Comparison of ENCODE assay signal across 1 cellular context in the genomic region with DNA sequence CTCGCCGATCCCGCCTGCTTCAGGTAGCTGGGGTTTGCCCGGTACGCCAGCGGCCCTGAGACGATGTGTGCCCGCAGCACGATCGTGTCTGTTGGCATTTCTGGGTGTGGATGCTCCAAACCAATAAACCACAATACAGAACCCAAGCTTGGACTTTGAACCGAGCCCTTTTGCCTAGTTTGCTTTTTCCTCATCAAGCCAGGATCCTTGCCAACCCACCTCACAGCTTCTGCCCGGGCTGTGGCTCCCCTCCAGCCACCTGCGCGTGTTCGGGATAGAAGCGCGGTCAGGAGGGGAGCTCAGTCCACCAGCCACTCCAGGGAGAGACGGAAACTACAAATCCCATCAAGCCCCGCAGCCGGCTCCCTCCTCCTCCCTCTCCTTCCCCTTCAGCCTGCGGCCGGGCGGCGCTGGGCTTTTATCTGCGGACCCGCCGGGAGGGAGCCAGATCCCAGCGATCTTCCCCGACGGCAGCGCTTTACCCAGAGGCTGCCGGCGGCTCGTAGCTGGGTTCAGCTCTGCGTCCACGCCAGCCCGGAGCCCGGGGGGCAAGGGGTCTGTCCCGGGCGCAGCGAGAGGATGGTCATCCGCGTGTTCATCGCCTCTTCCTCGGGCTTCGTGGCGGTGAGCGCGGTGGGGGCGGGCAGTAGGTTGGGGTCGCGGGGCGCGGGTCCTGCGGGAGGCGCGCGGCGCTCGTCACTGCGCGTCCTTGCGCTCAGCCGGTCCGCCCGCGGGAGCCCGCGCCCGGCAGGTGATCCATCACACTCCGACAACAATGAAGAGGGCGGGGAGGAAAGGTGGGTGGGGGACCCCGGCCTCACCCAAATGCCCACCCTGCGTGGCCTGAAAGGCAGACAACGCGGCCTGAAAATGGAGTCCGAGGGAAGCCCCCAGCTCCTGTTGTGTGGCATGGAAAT.
TF ChIP-seq lines count a peak whose summit lies in the region.

TSS of gene SH3BGRL2 (plus strand) at position 447 of the 917 bp plus-strand sequence. CDS start at position 580, 133 bp downstream.

TF ChIP-seq in HepG2, 621 proteins besides CTCF, POLR2A, EP300 and RAD21 (continued from another document and continues in another):
- TF ChIP-seq WIZ (CRISPR knock-in tag; IDR thresholded peaks at IDR 0.05) (no peak), KDM2A (CRISPR knock-in tag; IDR thresholded peaks at IDR 0.05; ENCODE audit: borderline replicate concordance, low read depth) (peak; percentile 83; the same call in 1 of the 2 replicates), ZNF747 (CRISPR knock-in tag; IDR thresholded peaks at IDR 0.05; ENCODE audit: borderline replicate concordance) (no peak), ZNF260 (CRISPR knock-in tag; IDR thresholded peaks at IDR 0.05; ENCODE audit: borderline replicate concordance, low read depth) (no peak), EZH2 (conservative IDR thresholded peaks at IDR 0.05; ENCODE audit: low read depth, low read length) (no peak), YEATS4 (CRISPR knock-in tag; IDR thresholded peaks at IDR 0.05; ENCODE audit: borderline replicate concordance) (peak; percentile 72; the same call in 1 of the 2 replicates), ARNT2 (CRISPR knock-in tag; IDR thresholded peaks at IDR 0.05; ENCODE audit: low read depth) (peak; percentile 75; the same call in 1 of the 2 replicates), NR3C1 (CRISPR knock-in tag; IDR thresholded peaks at IDR 0.05) (no peak), ZNF704 (CRISPR knock-in tag; IDR thresholded peaks at IDR 0.05; ENCODE audit: borderline replicate concordance) (peak; percentile 58; the same call in 1 of the 2 replicates), KAT7 (CRISPR knock-in tag; IDR thresholded peaks at IDR 0.05; ENCODE audit: borderline replicate concordance) (peak; percentile 87), LCORL (IDR thresholded peaks at IDR 0.05) (no peak), LCORL (CRISPR knock-in tag; IDR thresholded peaks at IDR 0.05) (no peak), STAG1 (CRISPR knock-in tag; IDR thresholded peaks at IDR 0.05) (no peak; the same call in none of the 2 replicates), TFAP4 (IDR thresholded peaks at IDR 0.05; ENCODE audit: borderline replicate concordance, low read depth) (no peak), ZNF75D (CRISPR knock-in tag; IDR thresholded peaks at IDR 0.05; ENCODE audit: borderline replicate concordance) (no peak), ZUFSP (CRISPR knock-in tag; IDR thresholded peaks at IDR 0.05; ENCODE audit: borderline replicate concordance) (no peak), ZNF703 (CRISPR knock-in tag; IDR thresholded peaks at IDR 0.05; ENCODE audit: borderline replicate concordance) (no peak; the same call in 1 of the 2 replicates), NFAT5 (CRISPR knock-in tag; IDR thresholded peaks at IDR 0.05) (no peak), TBP (CRISPR knock-in tag; IDR thresholded peaks at IDR 0.05) (no peak), ARID3A (IDR thresholded peaks at IDR 0.05; ENCODE audit: low read depth, low read length) (0 out of 2 replicates have a peak, but pooled peaks have one; percentile 7), ZNF383 (CRISPR knock-in tag; IDR thresholded peaks at IDR 0.05; ENCODE audit: borderline replicate concordance) (no peak), ZNF790 (CRISPR knock-in tag; IDR thresholded peaks at IDR 0.05; ENCODE audit: borderline replicate concordance) (no peak), ZFYVE20 (CRISPR knock-in tag; IDR thresholded peaks at IDR 0.05; ENCODE audit: borderline replicate concordance, low read depth) (no peak), ZNF572 (CRISPR knock-in tag; IDR thresholded peaks at IDR 0.05) (no peak), SYNCRIP (IDR thresholded peaks at IDR 0.05; ENCODE audit: insufficient read depth, low read depth, low read length) (no peak), NFRKB (IDR thresholded peaks at IDR 0.05) (no peak), MAFF (IDR thresholded peaks at IDR 0.05; ENCODE audit: low read depth, low read length) (peak; percentile 56)
- TF ChIP-seq, protein P1, sequence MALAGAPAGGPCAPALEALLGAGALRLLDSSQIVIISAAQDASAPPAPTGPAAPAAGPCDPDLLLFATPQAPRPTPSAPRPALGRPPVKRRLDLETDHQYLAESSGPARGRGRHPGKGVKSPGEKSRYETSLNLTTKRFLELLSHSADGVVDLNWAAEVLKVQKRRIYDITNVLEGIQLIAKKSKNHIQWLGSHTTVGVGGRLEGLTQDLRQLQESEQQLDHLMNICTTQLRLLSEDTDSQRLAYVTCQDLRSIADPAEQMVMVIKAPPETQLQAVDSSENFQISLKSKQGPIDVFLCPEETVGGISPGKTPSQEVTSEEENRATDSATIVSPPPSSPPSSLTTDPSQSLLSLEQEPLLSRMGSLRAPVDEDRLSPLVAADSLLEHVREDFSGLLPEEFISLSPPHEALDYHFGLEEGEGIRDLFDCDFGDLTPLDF (CRISPR knock-in tag; IDR thresholded peaks at IDR 0.05): no peak
- TF ChIP-seq, protein P2, sequence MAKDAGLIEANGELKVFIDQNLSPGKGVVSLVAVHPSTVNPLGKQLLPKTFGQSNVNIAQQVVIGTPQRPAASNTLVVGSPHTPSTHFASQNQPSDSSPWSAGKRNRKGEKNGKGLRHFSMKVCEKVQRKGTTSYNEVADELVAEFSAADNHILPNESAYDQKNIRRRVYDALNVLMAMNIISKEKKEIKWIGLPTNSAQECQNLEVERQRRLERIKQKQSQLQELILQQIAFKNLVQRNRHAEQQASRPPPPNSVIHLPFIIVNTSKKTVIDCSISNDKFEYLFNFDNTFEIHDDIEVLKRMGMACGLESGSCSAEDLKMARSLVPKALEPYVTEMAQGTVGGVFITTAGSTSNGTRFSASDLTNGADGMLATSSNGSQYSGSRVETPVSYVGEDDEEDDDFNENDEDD (CRISPR knock-in tag; IDR thresholded peaks at IDR 0.05; ENCODE audit: borderline replicate concordance): peak; percentile 20; the same call in 1 of the 2 replicates
- TF ChIP-seq, protein P3, sequence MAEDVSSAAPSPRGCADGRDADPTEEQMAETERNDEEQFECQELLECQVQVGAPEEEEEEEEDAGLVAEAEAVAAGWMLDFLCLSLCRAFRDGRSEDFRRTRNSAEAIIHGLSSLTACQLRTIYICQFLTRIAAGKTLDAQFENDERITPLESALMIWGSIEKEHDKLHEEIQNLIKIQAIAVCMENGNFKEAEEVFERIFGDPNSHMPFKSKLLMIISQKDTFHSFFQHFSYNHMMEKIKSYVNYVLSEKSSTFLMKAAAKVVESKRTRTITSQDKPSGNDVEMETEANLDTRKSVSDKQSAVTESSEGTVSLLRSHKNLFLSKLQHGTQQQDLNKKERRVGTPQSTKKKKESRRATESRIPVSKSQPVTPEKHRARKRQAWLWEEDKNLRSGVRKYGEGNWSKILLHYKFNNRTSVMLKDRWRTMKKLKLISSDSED (CRISPR knock-in tag; IDR thresholded peaks at IDR 0.05): no peak
- TF ChIP-seq, protein P4, sequence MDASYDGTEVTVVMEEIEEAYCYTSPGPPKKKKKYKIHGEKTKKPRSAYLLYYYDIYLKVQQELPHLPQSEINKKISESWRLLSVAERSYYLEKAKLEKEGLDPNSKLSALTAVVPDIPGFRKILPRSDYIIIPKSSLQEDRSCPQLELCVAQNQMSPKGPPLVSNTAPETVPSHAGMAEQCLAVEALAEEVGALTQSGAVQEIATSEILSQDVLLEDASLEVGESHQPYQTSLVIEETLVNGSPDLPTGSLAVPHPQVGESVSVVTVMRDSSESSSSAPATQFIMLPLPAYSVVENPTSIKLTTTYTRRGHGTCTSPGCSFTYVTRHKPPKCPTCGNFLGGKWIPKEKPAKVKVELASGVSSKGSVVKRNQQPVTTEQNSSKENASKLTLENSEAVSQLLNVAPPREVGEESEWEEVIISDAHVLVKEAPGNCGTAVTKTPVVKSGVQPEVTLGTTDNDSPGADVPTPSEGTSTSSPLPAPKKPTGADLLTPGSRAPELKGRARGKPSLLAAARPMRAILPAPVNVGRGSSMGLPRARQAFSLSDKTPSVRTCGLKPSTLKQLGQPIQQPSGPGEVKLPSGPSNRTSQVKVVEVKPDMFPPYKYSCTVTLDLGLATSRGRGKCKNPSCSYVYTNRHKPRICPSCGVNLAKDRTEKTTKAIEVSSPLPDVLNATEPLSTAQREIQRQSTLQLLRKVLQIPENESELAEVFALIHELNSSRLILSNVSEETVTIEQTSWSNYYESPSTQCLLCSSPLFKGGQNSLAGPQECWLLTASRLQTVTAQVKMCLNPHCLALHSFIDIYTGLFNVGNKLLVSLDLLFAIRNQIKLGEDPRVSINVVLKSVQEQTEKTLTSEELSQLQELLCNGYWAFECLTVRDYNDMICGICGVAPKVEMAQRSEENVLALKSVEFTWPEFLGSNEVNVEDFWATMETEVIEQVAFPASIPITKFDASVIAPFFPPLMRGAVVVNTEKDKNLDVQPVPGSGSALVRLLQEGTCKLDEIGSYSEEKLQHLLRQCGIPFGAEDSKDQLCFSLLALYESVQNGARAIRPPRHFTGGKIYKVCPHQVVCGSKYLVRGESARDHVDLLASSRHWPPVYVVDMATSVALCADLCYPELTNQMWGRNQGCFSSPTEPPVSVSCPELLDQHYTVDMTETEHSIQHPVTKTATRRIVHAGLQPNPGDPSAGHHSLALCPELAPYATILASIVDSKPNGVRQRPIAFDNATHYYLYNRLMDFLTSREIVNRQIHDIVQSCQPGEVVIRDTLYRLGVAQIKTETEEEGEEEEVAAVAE (CRISPR knock-in tag; IDR thresholded peaks at IDR 0.05; ENCODE audit: borderline replicate concordance): no peak
